Comparison of ENCODE assay signal across 14 cellular contexts in the genomic region with DNA sequence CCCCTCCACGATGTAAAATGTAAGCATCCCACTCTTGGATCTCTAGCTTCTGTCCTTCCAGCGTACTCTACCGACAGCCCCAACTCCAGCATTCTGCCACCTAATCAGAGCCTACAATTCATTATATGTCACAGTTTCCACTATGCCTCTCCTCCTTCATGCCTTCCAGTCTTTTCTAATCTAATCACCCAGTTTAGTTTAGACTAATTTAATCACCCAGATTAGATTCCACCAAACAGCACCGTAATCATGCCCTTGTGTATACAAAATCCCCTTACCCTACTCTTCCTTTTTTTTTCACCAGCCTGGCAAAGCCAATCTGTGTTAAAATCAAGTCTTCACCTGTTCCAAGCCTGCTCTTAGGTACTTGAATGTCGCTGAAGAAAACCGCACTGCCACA. TPM values are rescaled to one million over a fixed set of nuclear protein-coding genes. Genes with fewer than 3 reads are reported as not detected.
DNase-seq lines count a peak whose midpoint lies in the region; ATAC-seq and TF ChIP-seq lines count a peak whose summit lies in the region.
"Had no signal": no experiment of that assay in that cellular context is flagged by ENCODE, and none has a peak within 500 bp of the region (broad histone marks: within the 10 kb centered on the region; RNA-seq: fewer than 3 reads in every experiment).

No MANE protein-coding gene starts in this region.

- H3K27ac Mint-ChIP-seq in WTC11 = peak overlapping the region; percentile 70; the same call in 1 of the 2 replicates

- TF ChIP-seq CTCF in WTC11 (IDR thresholded peaks at IDR 0.05) = no peak

- CTCF ChIA-PET in WTC11 (lab: Charles Lee) = interaction anchor here (1.2 kb wide), 1 partner anchor 23 kb away, joined by 4 read pairs; no protein-coding TSS in a partner anchor

- peaks cover 4% of the 10 kb centered on the region for H3K27me3 Mint-ChIP-seq in WTC11 (ENCODE audit: low read depth)

- DNase-seq in NCI-H2171 treated with DMSO at 0.1 percent for 48 hours (lab: John Stamatoyannopoulos, UW) = peak; percentile 62
- DNase-seq in NCI-H2171 (lab: John Stamatoyannopoulos, UW) = no peak
- peak; percentile 77 for DNase-seq in NCI-H82 (lab: John Stamatoyannopoulos, UW)
- no peak for DNase-seq in WTC11 (ENCODE audit: low spot score)
- DNase-seq in stimulated activated CD4-positive, alpha-beta T cell treated with anti-CD3 and anti-CD28 coated beads, Interleukin-2, amount 100 ng/mL, for 24 hours = no peak
- no peak for DNase-seq in GM19240 (ENCODE audit: insufficient read length, low spot score)
- DNase-seq in NOMO-1 treated with DMSO at 0.1 percent for 48 hours (lab: John Stamatoyannopoulos, UW; ENCODE audit: unreplicated experiment) = no peak
- DNase-seq: 8988T, AML-193, DMS53 had no signal

- POLR2A ChIA-PET in WTC11 (lab: Charles Lee) = no interaction called here

- 0 out of 2 replicates have a peak, but pooled peaks cover 2% of the 10 kb centered on the region for H3K4me1 Mint-ChIP-seq in WTC11

- no peak for ATAC-seq in WTC11
- ATAC-seq: GM12878, HCT116, K562 had no signal

- peaks cover 14% of the 10 kb centered on the region for H3K9me3 Mint-ChIP-seq in WTC11

- no peak overlapping the region for H3K4me3 Mint-ChIP-seq in WTC11

- peaks cover 4% of the 10 kb centered on the region; the same call in 1 of the 2 replicates for H3K36me3 Mint-ChIP-seq in WTC11

TF ChIP-seq in WTC11, 78 proteins besides CTCF, POLR2A, EP300 and RAD21:
- TF ChIP-seq ZNF423 (CRISPR knock-in tag; IDR thresholded peaks at IDR 0.05) (no peak), TEAD1 (CRISPR knock-in tag; IDR thresholded peaks at IDR 0.05) (no peak), HMGXB4 (CRISPR knock-in tag; IDR thresholded peaks at IDR 0.05) (no peak), ZNF121 (CRISPR knock-in tag; IDR thresholded peaks at IDR 0.05) (no peak), RELA (CRISPR knock-in tag; IDR thresholded peaks at IDR 0.05; ENCODE audit: borderline replicate concordance) (no peak), ESRRA (CRISPR knock-in tag; IDR thresholded peaks at IDR 0.05; ENCODE audit: borderline replicate concordance) (no peak), TCF7 (CRISPR knock-in tag; IDR thresholded peaks at IDR 0.05; ENCODE audit: low read depth) (no peak), TP53 (CRISPR knock-in tag; IDR thresholded peaks at IDR 0.05) (no peak), ATF1 (CRISPR knock-in tag; IDR thresholded peaks at IDR 0.05) (no peak), EMX1 (CRISPR knock-in tag; IDR thresholded peaks at IDR 0.05) (no peak), ATF6 (CRISPR knock-in tag; IDR thresholded peaks at IDR 0.05) (no peak), ATF2 (CRISPR knock-in tag; IDR thresholded peaks at IDR 0.05; ENCODE audit: borderline replicate concordance, low read depth) (no peak), IRF1 (CRISPR knock-in tag; IDR thresholded peaks at IDR 0.05) (no peak)
- TF ChIP-seq, protein P1, sequence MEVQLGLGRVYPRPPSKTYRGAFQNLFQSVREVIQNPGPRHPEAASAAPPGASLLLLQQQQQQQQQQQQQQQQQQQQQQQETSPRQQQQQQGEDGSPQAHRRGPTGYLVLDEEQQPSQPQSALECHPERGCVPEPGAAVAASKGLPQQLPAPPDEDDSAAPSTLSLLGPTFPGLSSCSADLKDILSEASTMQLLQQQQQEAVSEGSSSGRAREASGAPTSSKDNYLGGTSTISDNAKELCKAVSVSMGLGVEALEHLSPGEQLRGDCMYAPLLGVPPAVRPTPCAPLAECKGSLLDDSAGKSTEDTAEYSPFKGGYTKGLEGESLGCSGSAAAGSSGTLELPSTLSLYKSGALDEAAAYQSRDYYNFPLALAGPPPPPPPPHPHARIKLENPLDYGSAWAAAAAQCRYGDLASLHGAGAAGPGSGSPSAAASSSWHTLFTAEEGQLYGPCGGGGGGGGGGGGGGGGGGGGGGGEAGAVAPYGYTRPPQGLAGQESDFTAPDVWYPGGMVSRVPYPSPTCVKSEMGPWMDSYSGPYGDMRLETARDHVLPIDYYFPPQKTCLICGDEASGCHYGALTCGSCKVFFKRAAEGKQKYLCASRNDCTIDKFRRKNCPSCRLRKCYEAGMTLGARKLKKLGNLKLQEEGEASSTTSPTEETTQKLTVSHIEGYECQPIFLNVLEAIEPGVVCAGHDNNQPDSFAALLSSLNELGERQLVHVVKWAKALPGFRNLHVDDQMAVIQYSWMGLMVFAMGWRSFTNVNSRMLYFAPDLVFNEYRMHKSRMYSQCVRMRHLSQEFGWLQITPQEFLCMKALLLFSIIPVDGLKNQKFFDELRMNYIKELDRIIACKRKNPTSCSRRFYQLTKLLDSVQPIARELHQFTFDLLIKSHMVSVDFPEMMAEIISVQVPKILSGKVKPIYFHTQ (CRISPR knock-in tag; IDR thresholded peaks at IDR 0.05) = no peak
- TF ChIP-seq, protein P2, sequence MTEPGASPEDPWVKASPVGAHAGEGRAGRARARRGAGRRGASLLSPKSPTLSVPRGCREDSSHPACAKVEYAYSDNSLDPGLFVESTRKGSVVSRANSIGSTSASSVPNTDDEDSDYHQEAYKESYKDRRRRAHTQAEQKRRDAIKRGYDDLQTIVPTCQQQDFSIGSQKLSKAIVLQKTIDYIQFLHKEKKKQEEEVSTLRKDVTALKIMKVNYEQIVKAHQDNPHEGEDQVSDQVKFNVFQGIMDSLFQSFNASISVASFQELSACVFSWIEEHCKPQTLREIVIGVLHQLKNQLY (CRISPR knock-in tag; IDR thresholded peaks at IDR 0.05) = no peak

RNA-seq across cellular contexts. Expression of gene KANK4, which starts 49.8 kb away (rescaled TPM):
- total RNA-seq in WTC11 (2021) = 0.23 to 0.55 TPM (median 0.35 TPM) in 3 replicates
- total RNA-seq: G401, GM12878, K562 had no signal

Comparison
In these comparisons a context has a peak if more than half of its experiments do, and no peak if none do; other contexts are left out.
1. DNase-seq: peak in NCI-H2171 treated with DMSO at 0.1 percent for 48 hours (single experiment) and NCI-H82 (single experiment); none in NCI-H2171 (single experiment), WTC11 (single experiment), stimulated activated CD4-positive, alpha-beta T cell treated with anti-CD3 and anti-CD28 coated beads, Interleukin-2, amount 100 ng/mL, for 24 hours (0 of 2), GM19240 (single experiment) and NOMO-1 treated with DMSO at 0.1 percent for 48 hours (single experiment).